ENCODE assay signal across 25 cellular contexts in the genomic region with DNA sequence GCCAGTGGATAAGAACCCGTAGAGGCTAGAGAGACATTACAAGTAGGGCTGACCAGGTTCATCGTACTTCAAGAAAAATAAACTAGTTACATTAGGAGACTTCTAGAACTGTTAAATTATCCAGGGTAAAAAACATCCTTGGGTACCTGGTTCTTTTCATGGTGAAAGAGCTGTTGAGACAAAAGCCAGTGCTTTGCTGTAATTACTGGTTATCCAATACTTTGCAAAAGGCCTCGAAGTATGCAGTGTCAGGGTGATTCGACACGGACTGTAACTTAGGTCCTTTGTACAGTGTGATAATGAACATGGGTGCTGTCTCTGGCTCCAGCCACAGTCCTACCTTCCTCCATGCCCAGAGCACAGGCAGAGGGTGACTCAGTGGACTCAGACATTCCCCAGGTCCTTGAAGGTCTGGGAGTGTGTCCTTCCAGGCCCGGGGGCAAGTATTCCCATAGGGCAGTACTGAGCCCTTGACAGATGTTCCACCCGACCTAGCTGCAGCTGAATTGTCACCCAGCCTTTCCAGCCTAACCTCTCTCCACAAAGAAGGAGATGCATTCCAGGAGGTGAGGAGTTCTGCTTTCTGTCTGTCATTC.
A peak's percentile ranks its signal among the peaks of the same experiment; 100 is the strongest.
DNase-seq lines count a peak whose midpoint lies in the region; FAIRE-seq and TF ChIP-seq lines count a peak whose summit lies in the region.
"Had no signal": no experiment of that assay in that cellular context is flagged by ENCODE, and none has a peak within 500 bp of the region (broad histone marks: within the 10 kb centered on the region; RNA-seq: fewer than 3 reads in every experiment).

No MANE protein-coding gene starts in this region.

- H3K4me1 Mint-ChIP-seq in astrocyte (ENCODE audit: low read depth, unreplicated experiment): peaks cover 4% of the 10 kb centered on the region
- H3K4me1 Mint-ChIP-seq in CD8-positive, alpha-beta memory T cell: no peaks in the 10 kb centered on the region
- H3K4me1 Mint-ChIP-seq: CD4-positive, CD25-positive, alpha-beta regulatory T cell; GM23338 had no signal

- no peak overlapping the region for H3K27ac ChIP-seq in astrocyte (ENCODE audit: low read depth, low read length)
- H3K27ac ChIP-seq in smooth muscle cell (ENCODE audit: low read depth): peak overlapping the region; percentile 39
- no peak overlapping the region for H3K27ac ChIP-seq in CD8-positive, alpha-beta memory T cell (ENCODE audit: low read depth, low read length)
- H3K27ac ChIP-seq: HL-60 had no signal

- no peaks in the 10 kb centered on the region for H3K36me3 Mint-ChIP-seq in astrocyte (ENCODE audit: low read depth, unreplicated experiment)
- peaks cover 0 to 2% (median 0%) of the 10 kb centered on the region in 3 donors for H3K36me3 Mint-ChIP-seq in CD8-positive, alpha-beta memory T cell
- H3K36me3 Mint-ChIP-seq: CD4-positive, CD25-positive, alpha-beta regulatory T cell had no signal

- FAIRE-seq in astrocyte (lab: Jason Lieb, UNC): no peak
- FAIRE-seq: A204.1, GM12892, GM18507, H54 had no signal

- H2AFZ ChIP-seq in astrocyte (ENCODE audit: low read depth, low read length): peak overlapping the region; percentile 12
- no peak overlapping the region for H2AFZ ChIP-seq in smooth muscle cell (ENCODE audit: low read depth)
- H2AFZ ChIP-seq: GM23338 had no signal

- H3K4me1 ChIP-seq in astrocyte (ENCODE audit: insufficient read depth, low read length) (peaks cover 6% of the 10 kb centered on the region), smooth muscle cell (ENCODE audit: low read depth) (peaks cover 10% of the 10 kb centered on the region)
- H3K4me1 ChIP-seq in CD8-positive, alpha-beta memory T cell (ENCODE audit: insufficient read depth, low read length): no peaks in the 10 kb centered on the region
- H3K4me1 ChIP-seq: BE2C had no signal

- H3K9me3 Mint-ChIP-seq in astrocyte (ENCODE audit: unreplicated experiment): peaks cover 1% of the 10 kb centered on the region
- H3K9me3 Mint-ChIP-seq in CD8-positive, alpha-beta memory T cell: peaks cover 0 to 1% (median 0%) of the 10 kb centered on the region in 5 donors

- whole genome bisulfite sequencing in smooth muscle cell (ENCODE audit: low lambda C conversion rate): 56% methylated on average over 7 of the region's 7 CpGs

- H3K4me3 ChIP-seq in astrocyte (ENCODE audit: insufficient read depth, low read depth, low read length) (no peak overlapping the region), smooth muscle cell (no peak overlapping the region)
- H3K4me3 ChIP-seq in CD8-positive, alpha-beta memory T cell (ENCODE audit: low read length): no peak overlapping the region
- H3K4me3 ChIP-seq: GM23338 had no signal

- peak overlapping the region; percentile 6 for H3K27ac Mint-ChIP-seq in astrocyte (ENCODE audit: unreplicated experiment)
- no peak overlapping the region for H3K27ac Mint-ChIP-seq in CD8-positive, alpha-beta memory T cell
- H3K27ac Mint-ChIP-seq: GM23338 had no signal

- H3K4me3 Mint-ChIP-seq in astrocyte (ENCODE audit: unreplicated experiment): no peak overlapping the region
- no peak overlapping the region for H3K4me3 Mint-ChIP-seq in CD8-positive, alpha-beta memory T cell
- H3K4me3 Mint-ChIP-seq: CD4-positive, CD25-positive, alpha-beta regulatory T cell; GM23338 had no signal

- no peaks in the 10 kb centered on the region for H4K20me1 ChIP-seq in astrocyte (ENCODE audit: insufficient read depth, low read length)
- H4K20me1 ChIP-seq in smooth muscle cell (ENCODE audit: low read depth): no peaks in the 10 kb centered on the region

- H3K4me2 ChIP-seq in astrocyte (ENCODE audit: low read length) (no peak overlapping the region), smooth muscle cell (peak overlapping the region; percentile 64)
- H3K4me2 ChIP-seq: GM23338 had no signal

- H3K9me3 ChIP-seq in astrocyte (ENCODE audit: insufficient read depth, low read depth, low read length): no peaks in the 10 kb centered on the region
- H3K9me3 ChIP-seq in smooth muscle cell (replicated peaks; ENCODE audit: low read depth): no peaks in the 10 kb centered on the region
- no peaks in the 10 kb centered on the region for H3K9me3 ChIP-seq in CD8-positive, alpha-beta memory T cell (ENCODE audit: low read length)
- H3K9me3 ChIP-seq: BE2C had no signal

- CTCF ChIA-PET in CD8-positive, alpha-beta memory T cell (lab: Charles Lee): no interaction called here

- TF ChIP-seq CTCF in astrocyte (IDR thresholded peaks at IDR 0.05; ENCODE audit: insufficient read depth, low read depth, low read length): no peak
- no peak for TF ChIP-seq CTCF in smooth muscle cell (IDR thresholded peaks at IDR 0.05; ENCODE audit: borderline replicate concordance, insufficient read depth, poor library complexity, severe bottlenecking)

- H3K79me2 ChIP-seq in astrocyte (ENCODE audit: insufficient read depth, low read length) (no peaks in the 10 kb centered on the region), smooth muscle cell (ENCODE audit: low read depth) (no peaks in the 10 kb centered on the region)

- H3K36me3 ChIP-seq in astrocyte (ENCODE audit: insufficient read depth, low read length): no peaks in the 10 kb centered on the region
- no peaks in the 10 kb centered on the region for H3K36me3 ChIP-seq in smooth muscle cell (ENCODE audit: low read depth)
- H3K36me3 ChIP-seq in CD8-positive, alpha-beta memory T cell (ENCODE audit: insufficient read depth, low read length): no peaks in the 10 kb centered on the region
- H3K36me3 ChIP-seq: BE2C had no signal

- H3K27me3 ChIP-seq in astrocyte (ENCODE audit: insufficient read depth, low read length): no peaks in the 10 kb centered on the region
- H3K27me3 ChIP-seq in smooth muscle cell (ENCODE audit: low read depth): no peaks in the 10 kb centered on the region
- H3K27me3 ChIP-seq in CD8-positive, alpha-beta memory T cell (ENCODE audit: insufficient read depth, low read length, poor library complexity, severe bottlenecking): no peaks in the 10 kb centered on the region
- H3K27me3 ChIP-seq: BE2C had no signal

- POLR2A ChIA-PET in CD8-positive, alpha-beta memory T cell (lab: Charles Lee): no interaction called here

- peak; percentile 61 for DNase-seq in M059J (ENCODE audit: low read depth)
- DNase-seq in astrocyte (ENCODE audit: low read depth): peak; percentile 36
- peak; percentile 97 for DNase-seq in islet precursor cell
- no peak for DNase-seq in smooth muscle cell (lab: John Stamatoyannopoulos, UW; ENCODE audit: unreplicated experiment)
- DNase-seq in putamen (ENCODE audit: low spot score): no peak
- no peak for DNase-seq in NCI-H2081 treated with DMSO at 0.1 percent for 48 hours (lab: John Stamatoyannopoulos, UW)
- no peak for DNase-seq in NCI-H1417 (lab: John Stamatoyannopoulos, UW)
- DNase-seq in CD8-positive, alpha-beta memory T cell: no peak
- DNase-seq: ACHN; BE2C; C1 segment of cervical spinal cord; CD4-positive, CD25-positive, alpha-beta regulatory T cell; COR-L47; DMS 273 treated with DMSO at 0.1 percent for 48 hours; DMS53; DND-41; GDM1; HCEC 1CT; KBM-7 had no signal

- H3K27me3 Mint-ChIP-seq in astrocyte (ENCODE audit: low read depth, unreplicated experiment): peaks cover 17% of the 10 kb centered on the region
- peaks cover 6% of the 10 kb centered on the region in 2 donors for H3K27me3 Mint-ChIP-seq in CD8-positive, alpha-beta memory T cell

- H3F3A ChIP-seq in smooth muscle cell (ENCODE audit: low read depth): peaks cover 7% of the 10 kb centered on the region

- H3K9ac ChIP-seq in astrocyte (ENCODE audit: low read length) (no peak overlapping the region), smooth muscle cell (ENCODE audit: low read depth) (no peak overlapping the region)

Comparison
In these comparisons a context has a peak if more than half of its experiments do, and no peak if none do; other contexts are left out.
1. DNase-seq: peak in M059J (single experiment), astrocyte (single experiment) and islet precursor cell (single experiment); none in smooth muscle cell (single experiment), putamen (single experiment), NCI-H2081 treated with DMSO at 0.1 percent for 48 hours (single experiment), NCI-H1417 (0 of 3) and CD8-positive, alpha-beta memory T cell (0 of 5).